ENCODE assay signal across 10 cellular contexts in the genomic region with DNA sequence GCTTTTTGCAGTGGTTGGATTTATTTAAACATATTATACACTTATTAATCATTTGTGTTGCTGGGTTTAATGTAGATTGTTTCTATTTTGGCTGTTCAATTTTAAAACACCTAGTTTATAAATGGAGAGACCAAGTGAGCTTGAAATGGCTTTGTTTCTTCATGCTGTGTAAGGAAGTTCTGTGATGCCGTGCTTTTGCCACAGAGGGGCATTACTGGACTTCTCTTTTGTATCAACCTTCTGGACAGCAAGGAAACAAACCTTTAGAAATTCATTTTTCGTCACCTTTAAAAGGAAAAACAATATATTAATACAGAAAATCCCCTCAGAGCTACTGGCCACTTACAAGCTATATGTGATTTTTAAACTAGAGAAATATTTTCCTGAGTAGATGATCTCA.
DNase-seq lines count a peak whose midpoint lies in the region; ATAC-seq and TF ChIP-seq lines count a peak whose summit lies in the region.
"Had no signal": no experiment of that assay in that cellular context is flagged by ENCODE, and none has a peak within 500 bp of the region (broad histone marks: within the 10 kb centered on the region; RNA-seq: fewer than 3 reads in every experiment).

No MANE protein-coding gene starts in this region.

- peaks cover 0 to 5% of the 10 kb centered on the region in 2 donors for H3K4me1 Mint-ChIP-seq in stimulated activated naive B cell treated with anti-CD40 and anti-IgM and Interleukin-4, amounts not matched to agents 10 μg/mL and 1 μg/mL and 100 μg/mL, for 72 hours

- H3K4me3 ChIP-seq in foreskin fibroblast (ENCODE audit: low read depth in 1 of 2, low read length in 2 of 2): no peak overlapping the region

- H3K27ac Mint-ChIP-seq in stimulated activated naive B cell treated with anti-CD40 and anti-IgM and Interleukin-4, amounts not matched to agents 10 μg/mL and 1 μg/mL and 100 μg/mL, for 72 hours: no peak overlapping the region

- ATAC-seq in GM18517 (IDR thresholded peaks at IDR 0.05; ENCODE audit: unreplicated experiment) (no peak), GM19035 (IDR thresholded peaks at IDR 0.05; ENCODE audit: unreplicated experiment) (no peak)
- ATAC-seq in stimulated activated naive B cell treated with anti-CD40 and anti-IgM and Interleukin-4, amounts not matched to agents 10 μg/mL and 1 μg/mL and 100 μg/mL, for 72 hours (replicated peaks): no peak

- DNase-seq in A172 (ENCODE audit: low spot score): peak; percentile 13
- peak; percentile 18 for DNase-seq in HCEC 1CT
- DNase-seq in RKO (ENCODE audit: low spot score): peak; percentile 41
- DNase-seq in foreskin fibroblast: peak in 1 of 2 donors; percentile 1
- DNase-seq in stimulated activated naive B cell treated with anti-CD40 and anti-IgM and Interleukin-4, amounts not matched to agents 10 μg/mL and 1 μg/mL and 100 μg/mL, for 72 hours: no peak
- DNase-seq in C1 segment of cervical spinal cord (lab: John Stamatoyannopoulos, UW): no peak
- DNase-seq: activated T-cell treated with anti-CD3 and anti-CD28 coated beads, Interleukin-2, amount 50 U/mL, for 48 hours; cortex of kidney had no signal

- H3K36me3 Mint-ChIP-seq in stimulated activated naive B cell treated with anti-CD40 and anti-IgM and Interleukin-4, amounts not matched to agents 10 μg/mL and 1 μg/mL and 100 μg/mL, for 72 hours: no peaks in the 10 kb centered on the region

- peaks cover 0 to 4% of the 10 kb centered on the region in 2 donors for H3K9me3 Mint-ChIP-seq in stimulated activated naive B cell treated with anti-CD40 and anti-IgM and Interleukin-4, amounts not matched to agents 10 μg/mL and 1 μg/mL and 100 μg/mL, for 72 hours

- H3K27me3 Mint-ChIP-seq in stimulated activated naive B cell treated with anti-CD40 and anti-IgM and Interleukin-4, amounts not matched to agents 10 μg/mL and 1 μg/mL and 100 μg/mL, for 72 hours: peaks cover 0 to 4% of the 10 kb centered on the region in 2 donors

- no peak overlapping the region for H3K4me3 Mint-ChIP-seq in stimulated activated naive B cell treated with anti-CD40 and anti-IgM and Interleukin-4, amounts not matched to agents 10 μg/mL and 1 μg/mL and 100 μg/mL, for 72 hours

- peak; percentile 20 for TF ChIP-seq CTCF in foreskin fibroblast (IDR thresholded peaks at IDR 0.05; ENCODE audit: low read depth, low read length)

Comparison
In these comparisons a context has a peak if more than half of its experiments do, and no peak if none do; other contexts are left out.
1. DNase-seq: peak in A172 (single experiment), HCEC 1CT (single experiment) and RKO (single experiment); none in stimulated activated naive B cell treated with anti-CD40 and anti-IgM and Interleukin-4, amounts not matched to agents 10 μg/mL and 1 μg/mL and 100 μg/mL, for 72 hours (single experiment) and C1 segment of cervical spinal cord (0 of 14).